ENCODE assay signal across 8 cellular contexts in genomic region chr11:95068549-95068948, GRCh38. TPM values are rescaled to one million over a fixed set of nuclear protein-coding genes. Genes with fewer than 3 reads are reported as not detected.
DNase-seq lines count a peak whose midpoint lies in the region; ATAC-seq lines count a peak whose summit lies in the region.

No MANE protein-coding gene starts in this region.

- peak overlapping the region; percentile 100 for H3K4me3 ChIP-seq in CD4-positive, CD25-positive, alpha-beta regulatory T cell (ENCODE audit: low read depth, low read length)
- H3K4me3 ChIP-seq in effector memory CD4-positive, alpha-beta T cell (ENCODE audit: insufficient read depth, low read depth, low read length, poor library complexity, severe bottlenecking), result peak overlapping the region; percentile 96
- no peak overlapping the region for H3K4me3 ChIP-seq in mesendoderm (ENCODE audit: low read length)

- H3K79me2 ChIP-seq in mesendoderm (ENCODE audit: control insufficient read depth, insufficient read depth, low read length), result no peaks in the 10 kb centered on the region

- WGBS in mesendoderm (ENCODE audit: extremely low coverage, insufficient coverage, low lambda C conversion rate), result no CpG with 5 or more reads among the region's 5 CpGs

- H4K8ac ChIP-seq in mesendoderm (ENCODE audit: low read depth, low read length), result no peak overlapping the region

- peak; percentile 60 to 91 (median 81) for DNase-seq in CD4-positive, CD25-positive, alpha-beta regulatory T cell
- peak; percentile 88 for DNase-seq in NCI-H748 (lab: John Stamatoyannopoulos, UW; ENCODE audit: unreplicated experiment)
- DNase-seq in activated CD4-positive, alpha-beta T cell treated with anti-CD3 and anti-CD28 coated beads, Interleukin-2, amount 50 U/mL, for 4 hours, result peak; percentile 33 to 41
- DNase-seq in effector memory CD4-positive, alpha-beta T cell, result peak; percentile 56 to 65 (median 60)
- peak; percentile 66 for DNase-seq in mesendoderm
- peak; percentile 7 to 31 for DNase-seq in stimulated activated CD8-positive, alpha-beta memory T cell treated with anti-CD3 and anti-CD28 coated beads, Interleukin-4, amount 100 ng/mL, for 1 hour (ENCODE audit: low read depth in 2 of 2, low spot score in 1 of 2)

- H3K9me3 Mint-ChIP-seq in CD4-positive, CD25-positive, alpha-beta regulatory T cell, result peaks cover 0 to 2% (median 0%) of the 10 kb centered on the region in 7 donors

- H3K56ac ChIP-seq in mesendoderm (ENCODE audit: low read length), result peak overlapping the region; percentile 57

- peak overlapping the region; percentile 87 for H3K27ac ChIP-seq in CD4-positive, CD25-positive, alpha-beta regulatory T cell (ENCODE audit: insufficient read depth, low read length, poor library complexity, severe bottlenecking)
- peak overlapping the region; percentile 80 for H3K27ac ChIP-seq in effector memory CD4-positive, alpha-beta T cell (ENCODE audit: insufficient read depth, low read length, poor library complexity, severe bottlenecking)
- no peak overlapping the region for H3K27ac ChIP-seq in mesendoderm (ENCODE audit: low read depth, low read length)

- H2BK15ac ChIP-seq in mesendoderm (replicated peaks; ENCODE audit: low read depth), result no peak overlapping the region

- peaks cover 6% of the 10 kb centered on the region for H3K27me3 Mint-ChIP-seq in CD4-positive, CD25-positive, alpha-beta regulatory T cell

- no peaks in the 10 kb centered on the region for H3K9me3 ChIP-seq in CD4-positive, CD25-positive, alpha-beta regulatory T cell (ENCODE audit: control insufficient read depth in 2 of 2, low read length in 2 of 2)
- H3K9me3 ChIP-seq in effector memory CD4-positive, alpha-beta T cell (ENCODE audit: control insufficient read depth, low read length), result no peaks in the 10 kb centered on the region

- H3K4me3 Mint-ChIP-seq in CD4-positive, CD25-positive, alpha-beta regulatory T cell, result peak overlapping the region; percentile 94 to 99 (median 97)

- peak overlapping the region; percentile 97 to 98 (median 98) for H3K27ac Mint-ChIP-seq in CD4-positive, CD25-positive, alpha-beta regulatory T cell

- no peak overlapping the region for H3K4ac ChIP-seq in mesendoderm (ENCODE audit: low read depth, low read length)

- no peak overlapping the region for H3K23ac ChIP-seq in mesendoderm (ENCODE audit: low read length)

- H3K36me3 ChIP-seq in CD4-positive, CD25-positive, alpha-beta regulatory T cell (ENCODE audit: control insufficient read depth, insufficient read depth, low read length), result no peaks in the 10 kb centered on the region
- no peaks in the 10 kb centered on the region for H3K36me3 ChIP-seq in effector memory CD4-positive, alpha-beta T cell (ENCODE audit: control insufficient read depth, insufficient read depth, low read length)
- H3K36me3 ChIP-seq in mesendoderm (ENCODE audit: control insufficient read depth, insufficient read depth, low read length), result no peaks in the 10 kb centered on the region

- H3K27me3 ChIP-seq in CD4-positive, CD25-positive, alpha-beta regulatory T cell (ENCODE audit: control insufficient read depth, insufficient read depth, low read length), result peaks cover 3% of the 10 kb centered on the region
- no peaks in the 10 kb centered on the region for H3K27me3 ChIP-seq in effector memory CD4-positive, alpha-beta T cell (replicated peaks; ENCODE audit: control insufficient read depth, insufficient read depth, low read length, poor library complexity, severe bottlenecking)
- H3K27me3 ChIP-seq in mesendoderm (ENCODE audit: insufficient read depth, low read length, poor library complexity), result no peaks in the 10 kb centered on the region

- peaks cover 16% of the 10 kb centered on the region for H3K36me3 Mint-ChIP-seq in CD4-positive, CD25-positive, alpha-beta regulatory T cell

- H2BK5ac ChIP-seq in mesendoderm (ENCODE audit: low read length), result no peak overlapping the region

- no peak overlapping the region for H4K5ac ChIP-seq in mesendoderm (ENCODE audit: low read length)

- no peaks in the 10 kb centered on the region for H3K79me1 ChIP-seq in mesendoderm (ENCODE audit: low read length)

- H3K4me1 ChIP-seq in CD4-positive, CD25-positive, alpha-beta regulatory T cell (ENCODE audit: control insufficient read depth, insufficient read depth, low read length, poor library complexity, severe bottlenecking), result peaks cover 20% of the 10 kb centered on the region
- H3K4me1 ChIP-seq in effector memory CD4-positive, alpha-beta T cell (ENCODE audit: control insufficient read depth, insufficient read depth, low read length, poor library complexity, severe bottlenecking), result peaks cover 5% of the 10 kb centered on the region
- H3K4me1 ChIP-seq in mesendoderm (ENCODE audit: control insufficient read depth, low read depth, low read length), result no peaks in the 10 kb centered on the region

- ATAC-seq in CD4-positive, CD25-positive, alpha-beta regulatory T cell (ENCODE audit: low read depth in 2 of 2), result peak; percentile 69 to 72
- ATAC-seq in GM19351 (IDR thresholded peaks at IDR 0.05; ENCODE audit: unreplicated experiment) (peak; percentile 68), HG03460 (IDR thresholded peaks at IDR 0.05; ENCODE audit: unreplicated experiment) (peak; percentile 67)

- H3K4me2 ChIP-seq in mesendoderm (ENCODE audit: low read length), result no peak overlapping the region

- H2AK5ac ChIP-seq in mesendoderm (ENCODE audit: low read length), result no peak overlapping the region

- no peak overlapping the region for H3K18ac ChIP-seq in mesendoderm (ENCODE audit: low read length)

- peak overlapping the region; percentile 32 for H3K9ac ChIP-seq in mesendoderm (ENCODE audit: low read length)

- peaks cover 32 to 37% (median 34%) of the 10 kb centered on the region in 4 donors for H3K4me1 Mint-ChIP-seq in CD4-positive, CD25-positive, alpha-beta regulatory T cell

- H2BK120ac ChIP-seq in mesendoderm (ENCODE audit: low read depth, low read length), result no peak overlapping the region

RNA-seq across cellular contexts. Expression of gene SRSF8, which starts 1.8 kb away (rescaled TPM):
- total RNA-seq in CD4-positive, CD25-positive, alpha-beta regulatory T cell, result 57.4 TPM
- polyA plus RNA-seq in CD4-positive, CD25-positive, alpha-beta regulatory T cell, result 100 to 1,000 TPM; 119 to 145 (median 134) TPM
- polyA plus RNA-seq in mesendoderm (2013, experiment 1 of 2), result 8.8 TPM
- polyA plus RNA-seq in mesendoderm (2013, experiment 2 of 2), result 10.0 TPM

RNA-seq across cellular contexts. Expression of gene KDM4F, which starts 19.3 kb away (rescaled TPM):
- total RNA-seq in CD4-positive, CD25-positive, alpha-beta regulatory T cell, result not detected
- polyA plus RNA-seq in CD4-positive, CD25-positive, alpha-beta regulatory T cell, result not detected
- polyA plus RNA-seq in mesendoderm (2013, experiment 1 of 2), result not detected
- not detected for polyA plus RNA-seq in mesendoderm (2013, experiment 2 of 2)

RNA-seq across cellular contexts. Expression of gene ENDOD1, which starts 21.1 kb away (rescaled TPM):
- total RNA-seq in CD4-positive, CD25-positive, alpha-beta regulatory T cell, result 11.0 TPM
- polyA plus RNA-seq in CD4-positive, CD25-positive, alpha-beta regulatory T cell, result 10 to 100 TPM in 2 of 4 donors, 1 to 10 TPM in 2; 9.1 to 14.6 (median 11.0) TPM
- polyA plus RNA-seq in mesendoderm (2013, experiment 1 of 2), result 1.6 TPM
- polyA plus RNA-seq in mesendoderm (2013, experiment 2 of 2), result 1.5 TPM

RNA-seq across cellular contexts. Expression of gene KDM4E, which starts 43.5 kb away (rescaled TPM):
- total RNA-seq in CD4-positive, CD25-positive, alpha-beta regulatory T cell, result not detected
- not detected for polyA plus RNA-seq in CD4-positive, CD25-positive, alpha-beta regulatory T cell
- not detected for polyA plus RNA-seq in mesendoderm (2013, experiment 1 of 2)
- polyA plus RNA-seq in mesendoderm (2013, experiment 2 of 2), result not detected

Comparison
In these comparisons a context has a peak if more than half of its experiments do, and no peak if none do; other contexts are left out.
1. DNase-seq: peak in every context shown above with its lines; median percentile 88 in NCI-H748; 81 in CD4-positive, CD25-positive, alpha-beta regulatory T cell; 66 in mesendoderm; 60 in effector memory CD4-positive, alpha-beta T cell; 37 in activated CD4-positive, alpha-beta T cell treated with anti-CD3 and anti-CD28 coated beads, Interleukin-2, amount 50 U/mL, for 4 hours; 19 in stimulated activated CD8-positive, alpha-beta memory T cell treated with anti-CD3 and anti-CD28 coated beads, Interleukin-4, amount 100 ng/mL, for 1 hour.